In genomic region chr1:154405762-154406571, GRCh38 we compare ENCODE assay signal across 8 cellular contexts. TPM values are rescaled to one million over a fixed set of nuclear protein-coding genes. Genes with fewer than 3 reads are reported as not detected.
DNase-seq lines count a peak whose midpoint lies in the region; ATAC-seq and TF ChIP-seq lines count a peak whose summit lies in the region.

No MANE protein-coding gene starts in this region.

- H3K4me1 ChIP-seq in Loucy (ENCODE audit: insufficient read depth, low read length, poor library complexity, severe bottlenecking) (peaks cover 37% of the 10 kb centered on the region), endocrine pancreas (ENCODE audit: control insufficient read depth, insufficient read depth, low read length) (peaks cover 9% of the 10 kb centered on the region), mesodermal cell (ENCODE audit: control insufficient read depth, insufficient read depth, low read length, poor library complexity, severe bottlenecking) (peaks cover 25% of the 10 kb centered on the region)

- no peaks in the 10 kb centered on the region for H3K27me3 ChIP-seq in Loucy (ENCODE audit: insufficient read depth, low read length, poor library complexity, severe bottlenecking)
- no peaks in the 10 kb centered on the region for H3K27me3 ChIP-seq in endocrine pancreas (ENCODE audit: control insufficient read depth, insufficient read depth, low read length)

- H3K4me3 ChIP-seq in Loucy (ENCODE audit: low read length, poor library complexity, severe bottlenecking) = peak overlapping the region; percentile 71
- H3K4me3 ChIP-seq in endocrine pancreas (ENCODE audit: control insufficient read depth, insufficient read depth, low read length) = peak overlapping the region; percentile 77
- H3K4me3 ChIP-seq in mesodermal cell (ENCODE audit: extremely low read depth, insufficient read depth, low read length, poor library complexity, severe bottlenecking) = peak overlapping the region; percentile 39

- no peaks in the 10 kb centered on the region for H4K20me1 ChIP-seq in Loucy (ENCODE audit: insufficient read depth, low read length, poor library complexity, severe bottlenecking)

- TF ChIP-seq POLR2A in GM18505 (IDR thresholded peaks at IDR 0.05; ENCODE audit: borderline replicate concordance, extremely low read depth, insufficient read depth, insufficient read length) = peak; percentile 25

- ATAC-seq in GM18505 (IDR thresholded peaks at IDR 0.05; ENCODE audit: unreplicated experiment) = peak; percentile 20

- WGBS in mesodermal cell (ENCODE audit: insufficient coverage in 2 of 2), 2 experiments = 12 to 13% methylated on average over 34 to 35 of the region's 39 CpGs

- peak overlapping the region; percentile 81 for H3K4me2 ChIP-seq in Loucy (ENCODE audit: low read depth, low read length, poor library complexity, severe bottlenecking)

- no peaks in the 10 kb centered on the region for H3K79me2 ChIP-seq in Loucy (ENCODE audit: insufficient read depth, low read length)

- H3F3A ChIP-seq in Loucy (ENCODE audit: low read depth) = 0 out of 2 replicates have a peak, but pooled peaks cover 6% of the 10 kb centered on the region

- H3K9ac ChIP-seq in Loucy (ENCODE audit: low read depth, low read length, poor library complexity, severe bottlenecking) (no peak overlapping the region), endocrine pancreas (ENCODE audit: control insufficient read depth, insufficient read depth, low read length) (peak overlapping the region; percentile 99)

- no peak overlapping the region for H3K27ac ChIP-seq in mesodermal cell (ENCODE audit: low read depth, low read length, severe bottlenecking)

- DNase-seq in AG08395 (ENCODE audit: low spot score) (peak; percentile 79), NCI-H128 (lab: John Stamatoyannopoulos, UW; ENCODE audit: unreplicated experiment) (no peak)
- peak; percentile 55 for DNase-seq in activated CD4-positive, alpha-beta T cell treated with anti-CD3 and anti-CD28 coated beads, Interleukin-2, amount 50 U/mL, for 1 hour
- DNase-seq in stimulated activated CD8-positive, alpha-beta memory T cell treated with anti-CD3 and anti-CD28 coated beads, Interleukin-7, amount 100 ng/mL, for 4 hours (ENCODE audit: low read depth in 2 of 2) = peak; percentile 49 to 71

- H3K36me3 ChIP-seq in Loucy (ENCODE audit: insufficient read depth, low read length) (no peaks in the 10 kb centered on the region), endocrine pancreas (ENCODE audit: control insufficient read depth, insufficient read depth, low read length) (no peaks in the 10 kb centered on the region), mesodermal cell (ENCODE audit: control insufficient read depth, insufficient read depth, low read length) (no peaks in the 10 kb centered on the region)

- H3K9me2 ChIP-seq in Loucy (replicated peaks; ENCODE audit: low read depth, low read length) = no peaks in the 10 kb centered on the region

- H3K9me3 ChIP-seq in Loucy (ENCODE audit: insufficient read depth, low read depth, low read length) (no peaks in the 10 kb centered on the region), endocrine pancreas (ENCODE audit: control insufficient read depth, low read length) (no peaks in the 10 kb centered on the region), mesodermal cell (ENCODE audit: control insufficient read depth, low read length) (no peaks in the 10 kb centered on the region)

- peak overlapping the region; percentile 90 for H2AFZ ChIP-seq in Loucy (ENCODE audit: low read length)

- TF ChIP-seq CTCF in Loucy (conservative IDR thresholded peaks at IDR 0.05; ENCODE audit: low read length) = peak; percentile 56

RNA-seq across cellular contexts. Expression of gene IL6R, which starts 0.8 kb away (rescaled TPM):
- 2.3 TPM for polyA plus RNA-seq in mesodermal cell (2013, experiment 1 of 2)
- polyA plus RNA-seq in mesodermal cell (2013, experiment 2 of 2) = 1.8 TPM
